15 cellular contexts compared by ENCODE assay signal in the genomic region with DNA sequence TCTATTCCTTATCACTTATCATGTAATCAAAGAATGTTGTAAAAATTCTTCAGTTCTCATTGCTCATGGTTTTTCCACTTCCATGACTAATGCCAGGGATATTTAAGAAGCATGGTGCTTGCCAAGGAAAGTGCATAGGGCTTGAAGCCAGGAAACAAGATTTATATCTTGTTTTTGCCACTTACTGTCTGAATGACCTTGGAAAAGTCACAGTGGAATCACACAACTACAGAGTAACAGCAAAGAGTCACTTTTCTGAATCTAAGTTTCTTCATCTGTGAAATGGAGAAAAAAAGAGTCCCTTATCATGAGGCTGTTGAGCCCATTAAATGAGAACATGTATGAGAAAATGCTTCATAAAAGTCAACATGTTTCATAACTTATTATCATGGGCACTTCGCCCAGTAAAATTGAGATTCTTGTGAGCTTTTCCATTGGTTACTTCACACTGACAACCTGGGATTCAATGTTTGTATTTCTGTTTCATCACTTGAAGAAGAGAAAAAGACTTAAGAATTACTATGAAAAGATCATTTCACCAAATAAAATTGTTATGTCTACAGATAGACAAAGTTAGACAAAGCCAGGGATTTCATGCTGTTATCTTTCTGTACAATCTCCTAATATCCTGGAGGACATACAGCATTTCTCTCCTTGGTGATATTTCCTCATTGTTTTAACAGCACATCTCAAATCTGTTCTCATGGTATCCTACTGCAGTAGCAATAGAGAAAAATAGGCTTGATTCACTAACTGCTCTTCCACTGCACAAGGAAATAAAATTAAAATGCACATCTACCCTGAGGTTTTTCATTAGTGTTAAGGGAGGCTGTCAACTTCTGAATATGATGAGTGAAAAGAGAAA. TPM values are rescaled to one million over a fixed set of nuclear protein-coding genes. Genes with fewer than 3 reads are reported as not detected.
A peak's percentile ranks its signal among the peaks of the same experiment; 100 is the strongest.
DNase-seq lines count a peak whose midpoint lies in the region; ATAC-seq and TF ChIP-seq lines count a peak whose summit lies in the region.
"Had no signal": no experiment of that assay in that cellular context is flagged by ENCODE, and none has a peak within 500 bp of the region (broad histone marks: within the 10 kb centered on the region; RNA-seq: fewer than 3 reads in every experiment).

No MANE protein-coding gene starts in this region.

- WGBS in spleen, 5 donors, result 83 to 93% (median 86%) methylated on average over 1 of the region's 1 CpG

- CTCF ChIA-PET in Panc1 (lab: Charles Lee), result interaction anchor here (0.6 kb wide), 1 partner anchor 600 kb away, joined by 4 read pairs; no protein-coding TSS in a partner anchor

- TF ChIP-seq CTCF in Panc1 (IDR thresholded peaks at IDR 0.05) (no peak), spleen (IDR thresholded peaks at IDR 0.05 in 8 of 11, conservative IDR thresholded peaks at IDR 0.05 in 3 of 11) (no peak)

- in situ Hi-C loops in Caki2 (cut with HindIII; ENCODE audit: low pct_unique_long_range_greater_than_20kb, low sequenced_read_pairs), result no loop called here
- in situ Hi-C loops in Panc1 (cut with HindIII; ENCODE audit: low pct_unique_long_range_greater_than_20kb, low sequenced_read_pairs), result no loop called here

- POLR2A ChIA-PET in Panc1 (lab: Charles Lee), result no interaction called here

- peak overlapping the region; percentile 99 for H3K27ac ChIP-seq in Panc1 (ENCODE audit: low read length)
- no peak overlapping the region for H3K27ac ChIP-seq in effector memory CD4-positive, alpha-beta T cell (ENCODE audit: insufficient read depth, low read length, poor library complexity, severe bottlenecking)
- no peak overlapping the region for H3K27ac ChIP-seq in spleen

- ATAC-seq in Panc1, result peak; percentile 93

- H3K4me1 ChIP-seq in Panc1 (ENCODE audit: control insufficient read depth, insufficient read depth, low read length), result peaks cover 52% of the 10 kb centered on the region
- no peaks in the 10 kb centered on the region for H3K4me1 ChIP-seq in effector memory CD4-positive, alpha-beta T cell (ENCODE audit: control insufficient read depth, insufficient read depth, low read length, poor library complexity, severe bottlenecking)
- H3K4me1 ChIP-seq in spleen, result no peaks in the 10 kb centered on the region
- H3K4me1 ChIP-seq: Peyer's patch, transverse colon had no signal

- H3K4me3 ChIP-seq in Panc1 (ENCODE audit: low read depth in 2 of 2, low read length in 2 of 2) (no peak overlapping the region), spleen (no peak overlapping the region)
- no peak overlapping the region for H3K4me3 ChIP-seq in effector memory CD4-positive, alpha-beta T cell (ENCODE audit: insufficient read depth, low read depth, low read length, poor library complexity, severe bottlenecking)
- H3K4me3 ChIP-seq: Peyer's patch, transverse colon had no signal

- no TSS peak for BruUV-seq in Panc1 (replicated peaks; lab: Mats Ljungman, UMichigan)

- H3K27me3 ChIP-seq in Panc1 (ENCODE audit: control insufficient read depth, insufficient read depth, low read length) (no peaks in the 10 kb centered on the region), spleen (replicated peaks in 1 of 7) (no peaks in the 10 kb centered on the region)
- H3K27me3 ChIP-seq in effector memory CD4-positive, alpha-beta T cell (replicated peaks; ENCODE audit: control insufficient read depth, insufficient read depth, low read length, poor library complexity, severe bottlenecking), result no peaks in the 10 kb centered on the region
- H3K27me3 ChIP-seq: Peyer's patch, transverse colon had no signal

- no peak for TF ChIP-seq POLR2A in spleen (IDR thresholded peaks at IDR 0.05)

- DNase-seq in Caki2 (ENCODE audit: low read depth) (peak; percentile 70), Panc1 (ENCODE audit: low read depth, low spot score) (peak; percentile 80), fibroblast of gingiva (ENCODE audit: low read depth) (peak; percentile 71), myocyte (ENCODE audit: low read depth) (peak; percentile 31), islet precursor cell (no peak), NCI-H1105 treated with DMSO at 0.1 percent for 48 hours (lab: John Stamatoyannopoulos, UW) (no peak), spleen (no peak)
- DNase-seq in effector memory CD4-positive, alpha-beta T cell, result no peak
- DNase-seq: activated CD4-positive, alpha-beta T cell treated with anti-CD3 and anti-CD28 coated beads, Interleukin-2, amount 50 U/mL, for 1 hour; activated naive CD8-positive, alpha-beta T cell treated with anti-CD3 and anti-CD28 coated beads for 36 hours; hippocampal formation; NCI-H1436; Peyer's patch; transverse colon had no signal

- H3K36me3 ChIP-seq in Panc1 (ENCODE audit: control insufficient read depth, insufficient read depth, low read length) (no peaks in the 10 kb centered on the region), spleen (no peaks in the 10 kb centered on the region)
- H3K36me3 ChIP-seq in effector memory CD4-positive, alpha-beta T cell (ENCODE audit: control insufficient read depth, insufficient read depth, low read length), result no peaks in the 10 kb centered on the region
- H3K36me3 ChIP-seq: Peyer's patch, transverse colon had no signal

- H3K9me3 ChIP-seq in Panc1 (ENCODE audit: control insufficient read depth, insufficient read depth, low read depth, low read length) (no peaks in the 10 kb centered on the region; the same call in 1 of the 2 replicates), spleen (no peaks in the 10 kb centered on the region)
- H3K9me3 ChIP-seq in effector memory CD4-positive, alpha-beta T cell (ENCODE audit: control insufficient read depth, low read length), result no peaks in the 10 kb centered on the region
- H3K9me3 ChIP-seq: Peyer's patch, transverse colon had no signal

- intact Hi-C loops in Panc1 (cut with micrococcal nuclease; ENCODE audit: unreplicated experiment) (loop anchor here (2.0 to 10.0 kb wide), 5 partner anchors 108 to 606 kb away; no protein-coding TSS in a partner anchor), spleen (cut with DNase I; ENCODE audit: low total_unique reads) (no loop called here)

RNA-seq across cellular contexts. Expression of a gene that starts 7.6 kb away (rescaled TPM):
- not detected in 2 replicates for total RNA-seq in Caki2 (2014; rRNA removed; shearing (Covaris generic); ENCODE audit: low replicate concordance)
- 17.7 TPM for total RNA-seq in Panc1 (2021; ENCODE audit: unreplicated experiment)
- 7.9 TPM for polyA plus RNA-seq in Panc1 (2012; ENCODE audit: insufficient read length)
- total RNA-seq in myocyte, result not detected in 2 replicates
- polyA plus RNA-seq in myocyte (2012), result not detected
- total RNA-seq in spleen, result not detected
- not detected for polyA plus RNA-seq in spleen
- total RNA-seq: activated naive CD8-positive, alpha-beta T cell treated with anti-CD3 and anti-CD28 coated beads for 36 hours; H1 had no signal

Comparison
In these comparisons a context has a peak if more than half of its experiments do, and no peak if none do; other contexts are left out.
1. DNase-seq: peak in Caki2 (single experiment), Panc1 (single experiment), fibroblast of gingiva (single experiment) and myocyte (single experiment); none in effector memory CD4-positive, alpha-beta T cell (0 of 3), islet precursor cell (single experiment), NCI-H1105 treated with DMSO at 0.1 percent for 48 hours (single experiment) and spleen (single experiment).
2. RNA of a gene that starts 7.6 kb away (total RNA-seq): 17.7 TPM in Panc1 (single experiment); not detected in Caki2, not detected in myocyte and not detected in spleen; every median in the first group is over 10 times any median in the second.